In the genomic region with DNA sequence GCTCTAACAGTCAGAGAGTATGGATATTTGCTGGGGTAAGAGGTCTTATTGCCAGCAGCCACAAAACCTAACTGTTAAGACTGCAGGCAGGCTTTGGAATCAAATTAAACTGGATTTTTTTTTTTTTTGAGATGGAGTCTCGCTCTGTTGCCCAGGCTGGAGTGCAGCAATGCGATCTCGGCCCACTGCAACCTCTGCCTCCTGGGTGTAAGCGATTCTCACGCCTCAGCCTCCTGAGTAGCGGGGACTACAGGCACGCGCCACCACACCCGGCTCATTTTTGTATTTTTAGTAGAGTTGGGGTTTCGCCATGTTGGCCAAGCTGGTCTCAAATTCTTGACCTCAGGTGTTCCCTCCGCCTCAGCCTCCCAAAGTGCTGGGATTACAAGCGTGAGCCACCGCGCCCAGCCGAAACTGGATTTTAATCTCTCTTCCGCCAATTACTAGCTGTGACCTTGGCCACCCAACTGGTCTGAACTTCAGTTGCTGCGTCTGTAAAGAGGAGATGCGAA, we compare ENCODE assay signal across 9 cellular contexts. TPM values are rescaled to one million over a fixed set of nuclear protein-coding genes. Genes with fewer than 3 reads are reported as not detected.
A peak's percentile ranks its signal among the peaks of the same experiment; 100 is the strongest.
DNase-seq lines count a peak whose midpoint lies in the region; ATAC-seq, FAIRE-seq and TF ChIP-seq lines count a peak whose summit lies in the region.
"Had no signal": no experiment of that assay in that cellular context is flagged by ENCODE, and none has a peak within 500 bp of the region (broad histone marks: within the 10 kb centered on the region; RNA-seq: fewer than 3 reads in every experiment).

No MANE protein-coding gene starts in this region.

- H2BK15ac ChIP-seq in H1 (ENCODE audit: low read length): no peak overlapping the region

- H2BK12ac ChIP-seq in H1 (ENCODE audit: low read depth, low read length): no peak overlapping the region

- H3K23me2 ChIP-seq in H1 (ENCODE audit: low read depth, low read length): peaks cover 3% of the 10 kb centered on the region; the same call in 1 of the 2 replicates

- H3K4me3 ChIP-seq in OCI-LY1 (ENCODE audit: low read depth, low read length, poor library complexity, severe bottlenecking): peak overlapping the region; percentile 93
- peak overlapping the region; percentile 86 to 99 (median 98) for H3K4me3 ChIP-seq in H1 (ENCODE audit: extremely low read depth in 1 of 4, insufficient read depth in 2 of 4, low read depth in 3 of 4, low read length in 4 of 4)
- peak overlapping the region; percentile 84 for H3K4me3 ChIP-seq in neural progenitor cell

- peak overlapping the region; percentile 98 for H3K4me3 Mint-ChIP-seq in neural progenitor cell

- H3K27ac Mint-ChIP-seq in neural progenitor cell: no peak overlapping the region

- no peak overlapping the region for H2BK120ac ChIP-seq in H1 (replicated peaks; ENCODE audit: low read depth, low read length)

- H4K8ac ChIP-seq in H1 (ENCODE audit: extremely low read depth, insufficient read depth, low read length): no peak overlapping the region

- no peak overlapping the region for H2BK20ac ChIP-seq in H1 (ENCODE audit: low read length)

- no peak overlapping the region for H4K5ac ChIP-seq in H1 (ENCODE audit: insufficient read length, low read depth, low read length)

- H3K9me3 ChIP-seq in OCI-LY1 (ENCODE audit: low read length) (no peaks in the 10 kb centered on the region), H1 (ENCODE audit: insufficient read depth in 2 of 2, low read depth in 1 of 2, low read length in 1 of 2) (no peaks in the 10 kb centered on the region), neural progenitor cell (ENCODE audit: low read depth) (no peaks in the 10 kb centered on the region)

- no peaks in the 10 kb centered on the region for H3K79me1 ChIP-seq in H1 (ENCODE audit: low read depth, low read length)

- no peaks in the 10 kb centered on the region for H3K9me3 Mint-ChIP-seq in neural progenitor cell

- no peak for ATAC-seq in HG03095 (IDR thresholded peaks at IDR 0.05; ENCODE audit: unreplicated experiment)
- ATAC-seq in GM19395 (IDR thresholded peaks at IDR 0.05; ENCODE audit: unreplicated experiment): no peak

- TF ChIP-seq POLR2A in H1 (IDR thresholded peaks at IDR 0.05; ENCODE audit: control extremely low read depth in 1 of 2, low read depth in 2 of 2, low read length in 2 of 2) (no peak), H54 (IDR thresholded peaks at IDR 0.05; ENCODE audit: low read depth, low read length) (no peak)

- no peak overlapping the region for H3K14ac ChIP-seq in H1 (ENCODE audit: insufficient read length)

- H3K23ac ChIP-seq in H1 (ENCODE audit: insufficient read length): no peak overlapping the region

- peaks cover 7% of the 10 kb centered on the region for H3K36me3 Mint-ChIP-seq in neural progenitor cell

- H2AK5ac ChIP-seq in H1 (ENCODE audit: low read depth, low read length): no peak overlapping the region

- FAIRE-seq in H1 (lab: Jason Lieb, UNC): no peak
- no peak for FAIRE-seq in H54 (lab: Jason Lieb, UNC)

- H3K79me2 ChIP-seq in OCI-LY1 (ENCODE audit: insufficient read depth, low read length): peaks cover 6% of the 10 kb centered on the region
- H3K79me2 ChIP-seq in H1 (ENCODE audit: control insufficient read depth in 1 of 2, insufficient read depth in 2 of 2, low read length in 2 of 2): peaks cover 2 to 14% of the 10 kb centered on the region in 2 experiments
- peaks cover 25% of the 10 kb centered on the region for H3K79me2 ChIP-seq in neural progenitor cell (ENCODE audit: low read depth)

- 82% methylated on average over 18 of the region's 18 CpGs; no CpG with 5 or more reads in 1 of the 2 experiments for WGBS in H1 (ENCODE audit: extremely low coverage in 1 of 2, insufficient coverage in 1 of 2, insufficient read length in 1 of 2, insufficient replicate concordance in 2 of 2, low coverage in 1 of 2, low lambda C conversion rate in 2 of 2, missing lambda C conversion rate in 1 of 2), 2 experiments

- no peak overlapping the region for H3K4ac ChIP-seq in H1 (replicated peaks; ENCODE audit: insufficient read length, low read depth, low read length)

- no peak for TF ChIP-seq CTCF in C4-2B (conservative IDR thresholded peaks at IDR 0.05)
- TF ChIP-seq CTCF in OCI-LY1 (IDR thresholded peaks at IDR 0.05; ENCODE audit: low read length): no peak
- TF ChIP-seq CTCF in H1 (IDR thresholded peaks at IDR 0.05; ENCODE audit: control extremely low read depth in 1 of 3, insufficient read depth in 1 of 3, low read depth in 1 of 3, low read length in 3 of 3): no peak
- TF ChIP-seq CTCF in neural progenitor cell (IDR thresholded peaks at IDR 0.05): no peak

- no peak overlapping the region for H2BK5ac ChIP-seq in H1 (ENCODE audit: low read depth, low read length)

- no peak overlapping the region for H3K56ac ChIP-seq in H1 (replicated peaks; ENCODE audit: insufficient read length, low read depth, low read length)

- H3K27me3 Mint-ChIP-seq in neural progenitor cell (ENCODE audit: insufficient read depth, low read depth): peaks cover 9% of the 10 kb centered on the region

- H3K36me3 ChIP-seq in OCI-LY1 (ENCODE audit: insufficient read depth, low read length) (peaks cover 27% of the 10 kb centered on the region), H1 (ENCODE audit: control insufficient read depth in 2 of 4, insufficient read depth in 4 of 4, low read length in 3 of 4) (peaks cover 7 to 26% (median 20%) of the 10 kb centered on the region in 4 experiments; a peak in 7 of 8 replicates), neural progenitor cell (no peaks in the 10 kb centered on the region)

- H3F3A ChIP-seq in OCI-LY1 (ENCODE audit: insufficient read depth, low read length) (no peaks in the 10 kb centered on the region), neural progenitor cell (ENCODE audit: low read depth) (peaks cover 10% of the 10 kb centered on the region)

- H3K4me2 ChIP-seq in OCI-LY1 (ENCODE audit: low read length) (peak overlapping the region; percentile 92), H1 (ENCODE audit: insufficient read depth in 1 of 2, low read depth in 2 of 2, low read length in 2 of 2) (peak overlapping the region; percentile 68 to 93), neural progenitor cell (peak overlapping the region; percentile 94)

- no peak overlapping the region for H4K91ac ChIP-seq in H1 (replicated peaks; ENCODE audit: insufficient read length, low read length)

- H3K27me3 ChIP-seq in OCI-LY1 (ENCODE audit: insufficient read depth, low read length) (no peaks in the 10 kb centered on the region), H1 (replicated peaks in 1 of 4; ENCODE audit: control insufficient read depth in 3 of 4, extremely low read depth in 1 of 4, insufficient read depth in 3 of 4, low read length in 3 of 4) (no peaks in the 10 kb centered on the region), neural progenitor cell (no peaks in the 10 kb centered on the region)

- H3K4me1 ChIP-seq in OCI-LY1 (ENCODE audit: insufficient read depth, low read length, severe bottlenecking) (peaks cover 22% of the 10 kb centered on the region), H1 (replicated peaks in 1 of 4; ENCODE audit: control insufficient read depth in 3 of 4, insufficient read depth in 4 of 4, low read length in 3 of 4) (peaks cover 0 to 6% (median 2%) of the 10 kb centered on the region in 4 experiments; a peak in 4 of 7 replicates), neural progenitor cell (no peaks in the 10 kb centered on the region)

- peak overlapping the region; percentile 83 for H3K9ac ChIP-seq in OCI-LY1 (ENCODE audit: low read length)
- H3K9ac ChIP-seq in H1 (replicated peaks in 1 of 4; ENCODE audit: extremely low read depth in 1 of 4, low read depth in 3 of 4, low read length in 3 of 4): peak overlapping the region in 1 of 4 experiments; percentile 76; a peak in 4 of 7 replicates
- H3K9ac ChIP-seq in neural progenitor cell: peak overlapping the region; percentile 64

- TF ChIP-seq EP300 in H1 (IDR thresholded peaks at IDR 0.05; ENCODE audit: borderline replicate concordance in 1 of 2, low read depth in 2 of 2, low read length in 2 of 2): no peak

- H3K27ac ChIP-seq in C4-2B (peak overlapping the region; percentile 77), OCI-LY1 (ENCODE audit: low read depth, low read length, poor library complexity, severe bottlenecking) (no peak overlapping the region), H1 (ENCODE audit: low read depth, low read length) (no peak overlapping the region), neural progenitor cell (no peak overlapping the region)

- H3K9me2 ChIP-seq in OCI-LY1 (ENCODE audit: low read depth, low read length): no peaks in the 10 kb centered on the region

- DNase-seq in H1 (ENCODE audit: low read depth in 1 of 2, low spot score in 2 of 2) (no peak), neural progenitor cell (ENCODE audit: low spot score) (no peak), H54 (ENCODE audit: insufficient read length, low spot score) (no peak), SW480 (ENCODE audit: low spot score) (no peak)

- POLR2A ChIA-PET in H1 (lab: Charles Lee; ENCODE audit: partially characterized antibody): interaction anchor here (1.1 to 2.8 kb wide), 5 partner anchors 8 to 65 kb away, joined by 3 to 10 read pairs (median 9); a partner anchor contains a TSS

- TF ChIP-seq RAD21 in H1 (IDR thresholded peaks at IDR 0.05 in 1 of 2, conservative IDR thresholded peaks at IDR 0.05 in 1 of 2; ENCODE audit: low read depth in 2 of 2, low read length in 2 of 2): no peak

- H3K4me1 Mint-ChIP-seq in neural progenitor cell: peaks cover 20% of the 10 kb centered on the region

- H2AFZ ChIP-seq in OCI-LY1 (ENCODE audit: low read length): no peak overlapping the region
- no peak overlapping the region for H2AFZ ChIP-seq in H1 (ENCODE audit: low read length)
- no peak overlapping the region for H2AFZ ChIP-seq in neural progenitor cell (replicated peaks)

- no peak overlapping the region for H3K18ac ChIP-seq in H1 (ENCODE audit: extremely low read depth, low read length)

- CTCF ChIA-PET in H1 (lab: Charles Lee; ENCODE audit: partially characterized antibody): interaction anchor here (0.9 to 3.0 kb wide), 11 partner anchors 9 to 116 kb away, joined by 3 to 21 read pairs (median 4); a partner anchor contains a TSS

- H4K20me1 ChIP-seq in OCI-LY1 (ENCODE audit: insufficient read depth, low read length) (no peaks in the 10 kb centered on the region), H1 (replicated peaks in 1 of 2; ENCODE audit: control insufficient read depth in 1 of 2, insufficient read depth in 2 of 2, low read length in 2 of 2) (no peaks in the 10 kb centered on the region), neural progenitor cell (ENCODE audit: low read depth) (no peaks in the 10 kb centered on the region)

RNA-seq across cellular contexts. Expression of a gene that starts 0.9 kb away (rescaled TPM):
- total RNA-seq in H1 (2021; fragmentation: NEBNext Ultra II Directional; extraction: Animal tissue kit (Norgen Biotek cat#: 25700)): 83.0 and 85.3 TPM in 2 replicates
- 213 and 214 TPM in 2 replicates for polyA plus RNA-seq in H1 (2011; rRNA removed)
- polyA plus RNA-seq in H1 (2011; cell fraction: cytosol; rRNA removed): 161 TPM
- polyA plus RNA-seq in H1 (2011; cell fraction: nucleus; rRNA removed): 129 TPM
- 74.1 to 133 TPM (median 98.1 TPM) in 4 replicates for polyA plus RNA-seq in H1 (2012, experiment 1 of 2)
- polyA plus RNA-seq in H1 (2012, experiment 2 of 2): 86.2 TPM
- 70.3 TPM for polyA plus RNA-seq in H1 (2013, experiment 1 of 2)
- 66.8 TPM for polyA plus RNA-seq in H1 (2013, experiment 2 of 2)
- polyA minus RNA-seq in H1 (2011; rRNA and poly(A)+ RNA removed): 125 and 134 TPM in 2 replicates
- 61.9 TPM for polyA minus RNA-seq in H1 (2011; cell fraction: cytosol; rRNA and poly(A)+ RNA removed)
- polyA minus RNA-seq in H1 (2011; cell fraction: nucleus; rRNA and poly(A)+ RNA removed): 71.9 TPM
- 48.2 and 63.3 TPM in 2 replicates for total RNA-seq in neural progenitor cell (ENCODE audit: low replicate concordance)

RNA-seq across cellular contexts. Expression of a gene that starts 1.0 kb away (rescaled TPM):
- 0.36 TPM in 1 of 2 replicates, not detected in the other for total RNA-seq in H1 (2021; fragmentation: NEBNext Ultra II Directional; extraction: Animal tissue kit (Norgen Biotek cat#: 25700))
- 0.16 and 0.18 TPM in 2 replicates for polyA plus RNA-seq in H1 (2011; rRNA removed)
- polyA plus RNA-seq in H1 (2011; cell fraction: cytosol; rRNA removed): 0.25 TPM
- polyA plus RNA-seq in H1 (2011; cell fraction: nucleus; rRNA removed): 0.07 TPM
- 0.36 to 0.72 TPM (median 0.59 TPM) in 4 replicates for polyA plus RNA-seq in H1 (2012, experiment 1 of 2)
- 0.41 TPM for polyA plus RNA-seq in H1 (2012, experiment 2 of 2)
- 0.30 TPM for polyA plus RNA-seq in H1 (2013, experiment 1 of 2)
- polyA plus RNA-seq in H1 (2013, experiment 2 of 2): 0.26 TPM
- polyA minus RNA-seq in H1 (2011; rRNA and poly(A)+ RNA removed): 0.17 and 0.25 TPM in 2 replicates
- not detected for polyA minus RNA-seq in H1 (2011; cell fraction: cytosol; rRNA and poly(A)+ RNA removed)
- not detected for polyA minus RNA-seq in H1 (2011; cell fraction: nucleus; rRNA and poly(A)+ RNA removed)
- total RNA-seq in neural progenitor cell (ENCODE audit: low replicate concordance): 0.06 and 0.12 TPM in 2 replicates
- total RNA-seq: glomerular endothelial cell had no signal

RNA-seq across cellular contexts. Expression of a gene that starts 8.9 kb away (rescaled TPM):
- total RNA-seq in H1 (2021; fragmentation: NEBNext Ultra II Directional; extraction: Animal tissue kit (Norgen Biotek cat#: 25700)): 8.9 and 9.6 TPM in 2 replicates
- 7.2 and 10.0 TPM in 2 replicates for polyA plus RNA-seq in H1 (2011; rRNA removed)
- 7.7 TPM for polyA plus RNA-seq in H1 (2011; cell fraction: cytosol; rRNA removed)
- polyA plus RNA-seq in H1 (2011; cell fraction: nucleus; rRNA removed): 67.7 TPM
- polyA plus RNA-seq in H1 (2012, experiment 1 of 2): 5.0 to 11.6 TPM (median 9.2 TPM) in 4 replicates
- 3.7 TPM for polyA plus RNA-seq in H1 (2012, experiment 2 of 2)
- 4.4 TPM for polyA plus RNA-seq in H1 (2013, experiment 1 of 2)
- polyA plus RNA-seq in H1 (2013, experiment 2 of 2): 3.6 TPM
- polyA minus RNA-seq in H1 (2011; rRNA and poly(A)+ RNA removed): 7.6 and 8.1 TPM in 2 replicates
- 7.0 TPM for polyA minus RNA-seq in H1 (2011; cell fraction: cytosol; rRNA and poly(A)+ RNA removed)
- 13.4 TPM for polyA minus RNA-seq in H1 (2011; cell fraction: nucleus; rRNA and poly(A)+ RNA removed)
- total RNA-seq in neural progenitor cell (ENCODE audit: low replicate concordance): 5.1 and 10.8 TPM in 2 replicates

RNA-seq across cellular contexts. Expression of a gene that starts 10.6 kb away (rescaled TPM):
- 24.4 and 27.4 TPM in 2 replicates for total RNA-seq in H1 (2021; fragmentation: NEBNext Ultra II Directional; extraction: Animal tissue kit (Norgen Biotek cat#: 25700))
- polyA plus RNA-seq in H1 (2011; rRNA removed): 42.3 and 61.1 TPM in 2 replicates
- polyA plus RNA-seq in H1 (2011; cell fraction: cytosol; rRNA removed): 63.9 TPM
- 211 TPM for polyA plus RNA-seq in H1 (2011; cell fraction: nucleus; rRNA removed)
- 28.4 to 49.3 TPM (median 44.9 TPM) in 4 replicates for polyA plus RNA-seq in H1 (2012, experiment 1 of 2)
- polyA plus RNA-seq in H1 (2012, experiment 2 of 2): 30.7 TPM
- polyA plus RNA-seq in H1 (2013, experiment 1 of 2): 26.1 TPM
- 23.3 TPM for polyA plus RNA-seq in H1 (2013, experiment 2 of 2)
- polyA minus RNA-seq in H1 (2011; rRNA and poly(A)+ RNA removed): 16.9 and 22.1 TPM in 2 replicates
- 18.7 TPM for polyA minus RNA-seq in H1 (2011; cell fraction: cytosol; rRNA and poly(A)+ RNA removed)
- 50.1 TPM for polyA minus RNA-seq in H1 (2011; cell fraction: nucleus; rRNA and poly(A)+ RNA removed)
- total RNA-seq in neural progenitor cell (ENCODE audit: low replicate concordance): 29.8 and 61.3 TPM in 2 replicates

RNA-seq across cellular contexts. Expression of a gene that starts 20.5 kb away (rescaled TPM):
- 1.5 and 1.6 TPM in 2 replicates for total RNA-seq in H1 (2021; fragmentation: NEBNext Ultra II Directional; extraction: Animal tissue kit (Norgen Biotek cat#: 25700))
- 1.2 and 1.5 TPM in 2 replicates for polyA plus RNA-seq in H1 (2011; rRNA removed)
- 1.3 TPM for polyA plus RNA-seq in H1 (2011; cell fraction: cytosol; rRNA removed)
- 1.8 TPM for polyA plus RNA-seq in H1 (2011; cell fraction: nucleus; rRNA removed)
- polyA plus RNA-seq in H1 (2012, experiment 1 of 2): 1.0 to 2.1 TPM (median 1.8 TPM) in 4 replicates
- polyA plus RNA-seq in H1 (2012, experiment 2 of 2): 1.7 TPM
- polyA plus RNA-seq in H1 (2013, experiment 1 of 2): 0.73 TPM
- polyA plus RNA-seq in H1 (2013, experiment 2 of 2): 0.63 TPM
- 0.78 and 0.82 TPM in 2 replicates for polyA minus RNA-seq in H1 (2011; rRNA and poly(A)+ RNA removed)
- 1.8 TPM for polyA minus RNA-seq in H1 (2011; cell fraction: cytosol; rRNA and poly(A)+ RNA removed)
- polyA minus RNA-seq in H1 (2011; cell fraction: nucleus; rRNA and poly(A)+ RNA removed): 2.8 TPM
- total RNA-seq in neural progenitor cell (ENCODE audit: low replicate concordance): 0.04 and 0.65 TPM in 2 replicates
